Comparison of ENCODE assay signal across 36 cellular contexts in the genomic region with DNA sequence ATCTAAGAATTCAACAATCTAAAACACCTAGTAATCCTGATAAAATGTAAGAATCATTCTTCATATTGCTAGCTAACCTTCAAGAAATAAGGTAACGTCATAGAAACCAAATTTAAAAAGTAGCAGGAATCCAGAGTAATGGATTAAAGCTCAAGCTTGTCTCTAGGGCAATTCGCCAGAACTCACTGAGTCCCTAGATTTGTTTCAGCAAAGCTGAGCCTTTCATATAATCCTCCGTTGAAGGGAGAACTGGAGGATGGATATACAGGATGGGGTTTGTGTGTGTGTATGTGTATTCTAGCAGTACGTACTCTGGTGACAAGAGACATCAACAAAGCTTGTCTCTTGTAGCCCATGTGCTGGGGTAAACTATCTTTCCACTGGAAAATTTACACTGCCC.
"Had no signal": no experiment of that assay in that cellular context is flagged by ENCODE, and none has a peak within 500 bp of the region (broad histone marks: within the 10 kb centered on the region; RNA-seq: fewer than 3 reads in every experiment).

No MANE protein-coding gene starts in this region.

- H3K4me1 ChIP-seq: adrenal gland, ascending aorta had no signal

- H3K9me3 Mint-ChIP-seq: activated CD4-positive, alpha-beta T cell treated with anti-CD3 and anti-CD28 coated beads, Interleukin-2, amount 10 ng/mL, durations not matched to agents 24 days and 14 days had no signal

- H3K27me3 Mint-ChIP-seq: activated B cell treated with CpG ODN at 0.5 μM for 24 hours; activated CD4-positive, alpha-beta memory T cell treated with anti-CD3 and anti-CD28 coated beads for 36 hours; activated CD4-positive, alpha-beta T cell treated with anti-CD3 and anti-CD28 coated beads, Interleukin-2, amount 10 ng/mL, durations not matched to agents 24 days and 14 days; activated CD8-positive, alpha-beta T cell treated with anti-CD3 and anti-CD28 coated beads for 36 hours; activated naive CD8-positive, alpha-beta T cell treated with anti-CD3 and anti-CD28 coated beads for 36 hours; activated T-helper 17 cell treated with anti-CD3 and anti-CD28 coated beads, Interleukin-2, amount 50 U/mL, for 72 hours; brain; central memory CD8-positive, alpha-beta T cell had no signal

- DNase-seq: activated B cell treated with CpG ODN at 0.5 μM for 24 hours; activated CD4-positive, alpha-beta memory T cell treated with anti-CD3 and anti-CD28 coated beads for 36 hours; activated CD4-positive, alpha-beta T cell treated with anti-CD3 and anti-CD28 coated beads for 4 hours; activated CD4-positive, alpha-beta T cell treated with anti-CD3 and anti-CD28 coated beads, Interleukin-2, amount 10 ng/mL, durations not matched to agents 24 days and 14 days; activated CD4-positive, alpha-beta T cell treated with anti-CD3 and anti-CD28 coated beads, Interleukin-2, amount 50 U/mL, for 1 hour; activated CD4-positive, alpha-beta T cell treated with anti-CD3 and anti-CD28 coated beads, Interleukin-2, amount 50 U/mL, for 4 hours; activated CD4-positive, CD25-positive, alpha-beta regulatory T cell treated with anti-CD3 and anti-CD28 coated beads, Interleukin-2, amount 50 U/mL, for 72 hours; activated CD8-positive, alpha-beta memory T cell treated with anti-CD3 and anti-CD28 coated beads, Interleukin-2, amount 50 U/mL, for 4 hours; activated CD8-positive, alpha-beta T cell treated with anti-CD3 and anti-CD28 coated beads for 36 hours; activated effector memory CD4-positive, alpha-beta T cell treated with anti-CD3 and anti-CD28 coated beads, Interleukin-2, amount 50 U/mL, for 16 hours; activated gamma-delta T cell treated with Interleukin-2 at 50 U/mL for 16 hours; activated naive CD4-positive, alpha-beta T cell; activated naive CD4-positive, alpha-beta T cell treated with anti-CD3 and anti-CD28 coated beads for 36 hours; activated naive CD4-positive, alpha-beta T cell treated with anti-CD3 and anti-CD28 coated beads, Interleukin-2, amount 50 U/mL, for 16 hours; activated naive CD8-positive, alpha-beta T cell treated with anti-CD3 and anti-CD28 coated beads for 36 hours; activated T-cell treated with anti-CD3 and anti-CD28 coated beads for 4 hours; activated T-cell treated with anti-CD3 and anti-CD28 coated beads, Interleukin-2, amount 50 U/mL, for 1 hour; activated T-cell treated with anti-CD3 and anti-CD28 coated beads, Interleukin-2, amount 50 U/mL, for 4 hours; activated T-cell treated with anti-CD3 and anti-CD28 coated beads, Interleukin-2, amount 50 U/mL, for 72 hours; adrenal gland; amniotic stem cell; anterior cingulate cortex; caudate nucleus; cerebellar nuclear complex; T-helper 2 cell; T-helper 9 cell had no signal

- H3K27ac ChIP-seq: adrenal gland, ascending aorta, cardiac muscle cell, VCaP had no signal

- H3K4me3 Mint-ChIP-seq: activated B cell treated with CpG ODN at 0.5 μM for 24 hours; activated CD4-positive, alpha-beta memory T cell treated with anti-CD3 and anti-CD28 coated beads for 36 hours; activated CD4-positive, alpha-beta T cell treated with anti-CD3 and anti-CD28 coated beads, Interleukin-2, amount 10 ng/mL, durations not matched to agents 24 days and 14 days; activated CD8-positive, alpha-beta T cell treated with anti-CD3 and anti-CD28 coated beads for 36 hours; activated naive CD4-positive, alpha-beta T cell treated with anti-CD3 and anti-CD28 coated beads for 36 hours; activated naive CD8-positive, alpha-beta T cell treated with anti-CD3 and anti-CD28 coated beads for 36 hours; activated T-cell treated with anti-CD3 and anti-CD28 coated beads, Interleukin-2, amount 50 U/mL, for 4 hours; activated T-cell treated with anti-CD3 and anti-CD28 coated beads, Interleukin-2, amount 50 U/mL, for 72 hours; activated T-helper 1 cell treated with anti-CD3 and anti-CD28 coated beads, Interleukin-12 subunit alpha, Interleukin-12 subunit beta, Interleukin-2, Interleukin-4 antibody, amounts not matched to agents 30 ng/mL and 10 ng/mL and 1 ng/mL, durations not matched to agents 14 hours and 24 hours and 36 hours; activated T-helper 17 cell treated with anti-CD3 and anti-CD28 coated beads, Interleukin-2, amount 50 U/mL, for 72 hours; brain; central memory CD8-positive, alpha-beta T cell; T-helper 1 cell treated with Interleukin-12 subunit alpha and Interleukin-12 subunit beta and Interleukin-4 antibody, amounts not matched to agents 30 μg/mL and 1 μg/mL, for 36 hours; T-helper 2 cell treated with Interferon-gamma antibody and Interleukin-4, amounts not matched to agents 5 μg/mL and 100 μg/mL, for 36 hours had no signal

- ATAC-seq: activated CD8-positive, alpha-beta T cell treated with anti-CD3 and anti-CD28 coated beads for 36 hours; activated naive CD4-positive, alpha-beta T cell treated with anti-CD3 and anti-CD28 coated beads, Interleukin-2, amount 50 U/mL, for 72 hours; activated T-cell treated with anti-CD3 and anti-CD28 coated beads, Interleukin-2, amount 50 U/mL, for 4 hours; activated T-cell treated with anti-CD3 and anti-CD28 coated beads, Interleukin-2, amount 50 U/mL, for 72 hours; activated T-helper 17 cell treated with anti-CD3 and anti-CD28 coated beads, Interleukin-2, amount 50 U/mL, for 72 hours had no signal

- H3K27ac Mint-ChIP-seq: activated B cell treated with CpG ODN at 0.5 μM for 24 hours; activated CD4-positive, alpha-beta memory T cell treated with anti-CD3 and anti-CD28 coated beads for 36 hours; activated CD4-positive, alpha-beta T cell treated with anti-CD3 and anti-CD28 coated beads, Interleukin-2, amount 10 ng/mL, durations not matched to agents 24 days and 14 days; activated CD8-positive, alpha-beta T cell treated with anti-CD3 and anti-CD28 coated beads for 36 hours; activated naive CD4-positive, alpha-beta T cell treated with anti-CD3 and anti-CD28 coated beads for 36 hours; activated naive CD4-positive, alpha-beta T cell treated with anti-CD3 and anti-CD28 coated beads, Interleukin-2, amount 50 U/mL, for 72 hours; activated naive CD8-positive, alpha-beta T cell treated with anti-CD3 and anti-CD28 coated beads for 36 hours; activated T-cell treated with anti-CD3 and anti-CD28 coated beads, Interleukin-2, amount 50 U/mL, for 72 hours; activated T-helper 1 cell treated with anti-CD3 and anti-CD28 coated beads, Interleukin-12 subunit alpha, Interleukin-12 subunit beta, Interleukin-2, Interleukin-4 antibody, amounts not matched to agents 30 ng/mL and 10 ng/mL and 1 ng/mL, durations not matched to agents 14 hours and 24 hours and 36 hours; activated T-helper 17 cell treated with anti-CD3 and anti-CD28 coated beads, Interleukin-2, amount 50 U/mL, for 72 hours; brain; T-helper 1 cell treated with Interleukin-12 subunit alpha and Interleukin-12 subunit beta and Interleukin-4 antibody, amounts not matched to agents 30 μg/mL and 1 μg/mL, for 36 hours; T-helper 2 cell treated with Interferon-gamma antibody and Interleukin-4, amounts not matched to agents 5 μg/mL and 100 μg/mL, for 36 hours had no signal

- H3K36me3 Mint-ChIP-seq: activated CD4-positive, alpha-beta memory T cell treated with anti-CD3 and anti-CD28 coated beads for 36 hours; activated naive CD4-positive, alpha-beta T cell treated with anti-CD3 and anti-CD28 coated beads, Interleukin-2, amount 50 U/mL, for 72 hours; activated naive CD8-positive, alpha-beta T cell treated with anti-CD3 and anti-CD28 coated beads for 36 hours; brain had no signal

- H3K36me3 ChIP-seq: adrenal gland, ascending aorta, cardiac muscle cell had no signal

- H3K27me3 ChIP-seq: adrenal gland, ascending aorta, cardiac muscle cell had no signal

- H3K4me3 ChIP-seq: adrenal gland, ascending aorta, cardiac muscle cell had no signal

- H3K4me1 Mint-ChIP-seq: activated B cell treated with CpG ODN at 0.5 μM for 24 hours; activated CD4-positive, alpha-beta T cell treated with anti-CD3 and anti-CD28 coated beads, Interleukin-2, amount 10 ng/mL, durations not matched to agents 24 days and 14 days; activated naive CD8-positive, alpha-beta T cell treated with anti-CD3 and anti-CD28 coated beads for 36 hours; activated T-helper 17 cell treated with anti-CD3 and anti-CD28 coated beads, Interleukin-2, amount 50 U/mL, for 72 hours; brain; central memory CD8-positive, alpha-beta T cell had no signal

- H3K9me3 ChIP-seq: adrenal gland, ascending aorta had no signal
